1 cellular context compared by ENCODE assay signal in genomic region chr20:46666818-46667515, GRCh38.
TF ChIP-seq lines count a peak whose summit lies in the region.

No MANE protein-coding gene starts in this region.

TF ChIP-seq in HepG2, 621 proteins besides CTCF, POLR2A, EP300 and RAD21 (continued from another document and continues in another):
- no peak for TF ChIP-seq BCLAF1 (IDR thresholded peaks at IDR 0.05)
- TF ChIP-seq KDM2A (CRISPR knock-in tag; IDR thresholded peaks at IDR 0.05; ENCODE audit: borderline replicate concordance, low read depth) = peak; percentile 95
- peak; percentile 89 for TF ChIP-seq THAP11 (CRISPR knock-in tag; IDR thresholded peaks at IDR 0.05)
- no peak for TF ChIP-seq ATAD3A (CRISPR knock-in tag; IDR thresholded peaks at IDR 0.05)
- no peak for TF ChIP-seq ZNF432 (CRISPR knock-in tag; IDR thresholded peaks at IDR 0.05; ENCODE audit: borderline replicate concordance)
- peak; percentile 99 for TF ChIP-seq ZNF792 (CRISPR knock-in tag; IDR thresholded peaks at IDR 0.05)
- TF ChIP-seq HNRNPL (IDR thresholded peaks at IDR 0.05; ENCODE audit: low read depth, low read length) = 0 out of 2 replicates have a peak, but pooled peaks have one; percentile 48
- peak; percentile 97 for TF ChIP-seq ZNF124 (CRISPR knock-in tag; IDR thresholded peaks at IDR 0.05)
- TF ChIP-seq ZNF235 (CRISPR knock-in tag; IDR thresholded peaks at IDR 0.05; ENCODE audit: borderline replicate concordance) = 0 out of 2 replicates have a peak, but pooled peaks have one; percentile 82
- TF ChIP-seq POGK (CRISPR knock-in tag; conservative IDR thresholded peaks at IDR 0.05) = peak; percentile 99
- peak; percentile 74; the same call in 1 of the 2 replicates for TF ChIP-seq ZNF547 (CRISPR knock-in tag; IDR thresholded peaks at IDR 0.05)
- TF ChIP-seq SUZ12 (IDR thresholded peaks at IDR 0.05; ENCODE audit: low read depth, low read length) = no peak
- TF ChIP-seq MED8 (CRISPR knock-in tag; IDR thresholded peaks at IDR 0.05; ENCODE audit: insufficient replicate concordance) = peak; percentile 100
- peak; percentile 99 for TF ChIP-seq ZFP1 (CRISPR knock-in tag; IDR thresholded peaks at IDR 0.05)
- no peak for TF ChIP-seq ATF6 (CRISPR knock-in tag; conservative IDR thresholded peaks at IDR 0.05)
- TF ChIP-seq ZKSCAN5 (CRISPR knock-in tag; IDR thresholded peaks at IDR 0.05) = peak; percentile 79; the same call in 1 of the 2 replicates
- peak; percentile 98 for TF ChIP-seq XRCC5 (optimal IDR thresholded peaks at IDR 0.05; ENCODE audit: low read length)
- peak; percentile 99 for TF ChIP-seq KLF9 (CRISPR knock-in tag; IDR thresholded peaks at IDR 0.05; ENCODE audit: low read depth)
- TF ChIP-seq PCBP1 (IDR thresholded peaks at IDR 0.05; ENCODE audit: borderline replicate concordance, low read depth, low read length) = no peak
- 0 out of 2 replicates have a peak, but pooled peaks have one; percentile 22 for TF ChIP-seq ZNF773 (CRISPR knock-in tag; IDR thresholded peaks at IDR 0.05; ENCODE audit: borderline replicate concordance)
- peak; percentile 100 for TF ChIP-seq IKZF5 (CRISPR knock-in tag; IDR thresholded peaks at IDR 0.05)
- peak; percentile 99 for TF ChIP-seq MTA1 (CRISPR knock-in tag; IDR thresholded peaks at IDR 0.05; ENCODE audit: borderline replicate concordance)
- peak; percentile 73; the same call in 1 of the 2 replicates for TF ChIP-seq KMT2A (CRISPR knock-in tag; IDR thresholded peaks at IDR 0.05)
- TF ChIP-seq CSRNP1 (CRISPR knock-in tag; IDR thresholded peaks at IDR 0.05) = peak; percentile 96
- TF ChIP-seq ZNF207 (IDR thresholded peaks at IDR 0.05; ENCODE audit: borderline replicate concordance) = no peak
- TF ChIP-seq MTF2 (CRISPR knock-in tag; IDR thresholded peaks at IDR 0.05; ENCODE audit: borderline replicate concordance) = no peak
- peak; percentile 86; the same call in 1 of the 2 replicates for TF ChIP-seq ZNF761 (CRISPR knock-in tag; conservative IDR thresholded peaks at IDR 0.05)
- TF ChIP-seq ZNF383 (CRISPR knock-in tag; IDR thresholded peaks at IDR 0.05; ENCODE audit: borderline replicate concordance) = no peak; the same call in 1 of the 2 replicates
- TF ChIP-seq THAP9 (CRISPR knock-in tag; IDR thresholded peaks at IDR 0.05; ENCODE audit: borderline replicate concordance) = no peak
- peak; percentile 100 for TF ChIP-seq MIXL1 (CRISPR knock-in tag; IDR thresholded peaks at IDR 0.05)
- TF ChIP-seq MAFG (CRISPR knock-in tag; IDR thresholded peaks at IDR 0.05) = no peak
- TF ChIP-seq RFXAP (CRISPR knock-in tag; IDR thresholded peaks at IDR 0.05; ENCODE audit: borderline replicate concordance) = peak; percentile 96
- peak; percentile 94; the same call in 1 of the 2 replicates for TF ChIP-seq KLF15 (CRISPR knock-in tag; IDR thresholded peaks at IDR 0.05; ENCODE audit: borderline replicate concordance)
- TF ChIP-seq ZNF597 (CRISPR knock-in tag; IDR thresholded peaks at IDR 0.05) = no peak
- peak; percentile 74 for TF ChIP-seq RBM22 (optimal IDR thresholded peaks at IDR 0.05; ENCODE audit: low read length)
- peak; percentile 100 for TF ChIP-seq ZNF644 (CRISPR knock-in tag; IDR thresholded peaks at IDR 0.05; ENCODE audit: low read depth)
- no peak for TF ChIP-seq NR3C1 (CRISPR knock-in tag; IDR thresholded peaks at IDR 0.05)
- peak; percentile 100 for TF ChIP-seq NR2F1 (CRISPR knock-in tag; IDR thresholded peaks at IDR 0.05)
- TF ChIP-seq NR1H2 (CRISPR knock-in tag; IDR thresholded peaks at IDR 0.05; ENCODE audit: borderline replicate concordance, low read depth) = peak; percentile 84; the same call in 1 of the 2 replicates
- peak; percentile 100 for TF ChIP-seq NR2F6 (IDR thresholded peaks at IDR 0.05)
- TF ChIP-seq NR2F6 (CRISPR knock-in tag; IDR thresholded peaks at IDR 0.05) = peak; percentile 100
- TF ChIP-seq ZNF646 (CRISPR knock-in tag; IDR thresholded peaks at IDR 0.05) = no peak
- TF ChIP-seq PHF20 (CRISPR knock-in tag; IDR thresholded peaks at IDR 0.05) = no peak; the same call in none of the 2 replicates
- TF ChIP-seq ZNF44 (CRISPR knock-in tag; IDR thresholded peaks at IDR 0.05) = peak; percentile 98
